13 cellular contexts compared by ENCODE assay signal in the genomic region with DNA sequence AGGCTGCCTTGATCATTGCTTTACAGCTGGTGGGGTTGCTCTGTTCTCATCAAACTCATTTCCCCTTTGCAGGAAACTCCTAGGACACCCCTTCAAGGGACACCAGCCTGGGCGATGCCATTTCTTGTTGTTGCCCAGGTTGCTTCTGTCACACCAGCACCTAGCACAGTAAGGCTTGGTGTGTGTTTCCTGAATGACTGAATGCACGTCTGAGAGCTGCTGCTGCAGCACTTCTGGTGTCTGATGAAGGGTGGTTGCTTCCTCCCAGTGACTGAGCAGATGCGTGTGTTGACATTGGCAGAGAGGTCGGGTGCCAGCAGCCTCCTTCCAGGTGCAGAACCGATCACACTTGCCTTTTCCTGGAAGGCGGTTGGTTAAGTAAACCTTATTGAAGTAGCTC.
DNase-seq lines count a peak whose midpoint lies in the region; ATAC-seq and TF ChIP-seq lines count a peak whose summit lies in the region.
"Had no signal": no experiment of that assay in that cellular context is flagged by ENCODE, and none has a peak within 500 bp of the region (broad histone marks: within the 10 kb centered on the region; RNA-seq: fewer than 3 reads in every experiment).

No MANE protein-coding gene starts in this region.

- no peak for TF ChIP-seq POLR2A in Peyer's patch (IDR thresholded peaks at IDR 0.05)

- H3K27me3 ChIP-seq in Peyer's patch = no peaks in the 10 kb centered on the region
- no peaks in the 10 kb centered on the region for H3K27me3 ChIP-seq in mucosa of rectum (ENCODE audit: control insufficient read depth in 2 of 2, insufficient read depth in 2 of 2, low read length in 2 of 2)
- no peaks in the 10 kb centered on the region for H3K27me3 ChIP-seq in GM23248 (replicated peaks; ENCODE audit: insufficient read depth)
- H3K27me3 ChIP-seq in SJCRH30 = no peaks in the 10 kb centered on the region; the same call in 1 of the 2 replicates

- no peaks in the 10 kb centered on the region for H4K20me1 ChIP-seq in GM23248 (ENCODE audit: insufficient read depth)

- no peak overlapping the region for H2AFZ ChIP-seq in GM23248

- no peaks in the 10 kb centered on the region for H3K9me3 ChIP-seq in Peyer's patch
- no peaks in the 10 kb centered on the region for H3K9me3 ChIP-seq in mucosa of rectum (ENCODE audit: control insufficient read depth in 2 of 2, low read length in 2 of 2)
- H3K9me3 ChIP-seq in T-helper 17 cell (ENCODE audit: control insufficient read depth, low read length, poor library complexity, severe bottlenecking) = no peaks in the 10 kb centered on the region
- no peaks in the 10 kb centered on the region for H3K9me3 ChIP-seq in GM23248 (ENCODE audit: low read depth)
- H3K9me3 ChIP-seq in SJCRH30 (replicated peaks) = no peaks in the 10 kb centered on the region
- H3K9me3 ChIP-seq: SK-N-SH had no signal

- no peaks in the 10 kb centered on the region for H3K36me3 ChIP-seq in Peyer's patch
- H3K36me3 ChIP-seq in mucosa of rectum (ENCODE audit: control insufficient read depth in 2 of 2, insufficient read depth in 2 of 2, low read length in 2 of 2) = no peaks in the 10 kb centered on the region
- H3K36me3 ChIP-seq in GM23248 (ENCODE audit: low read depth) = no peaks in the 10 kb centered on the region
- no peaks in the 10 kb centered on the region for H3K36me3 ChIP-seq in SJCRH30
- H3K36me3 ChIP-seq: WERI-Rb-1 had no signal

- H3K79me2 ChIP-seq in GM23248 (ENCODE audit: insufficient read depth) = no peaks in the 10 kb centered on the region

- DNase-seq in DMS79 (lab: John Stamatoyannopoulos, UW) (peak; percentile 97), NCI-H187 treated with DMSO at 0.1 percent for 48 hours (lab: John Stamatoyannopoulos, UW) (peak; percentile 92), Peyer's patch (peak in 2 of 3 donors; percentile 63 to 68), cerebellum (ENCODE audit: low spot score) (no peak), T-helper 17 cell (no peak), GM23248 (no peak), SJCRH30 (no peak)
- DNase-seq: activated naive CD8-positive, alpha-beta T cell treated with anti-CD3 and anti-CD28 coated beads, Interleukin-2, amount 10 ng/mL, durations not matched to agents 7 days and 5 days; glutamatergic neuron; SK-N-SH; stimulated activated CD4-positive, alpha-beta T cell treated with anti-CD3 and anti-CD28 coated beads, Interleukin-2, amount 100 ng/mL, for 48 hours; WERI-Rb-1 had no signal

- H3F3A ChIP-seq in GM23248 (ENCODE audit: insufficient read depth) = peaks cover 12% of the 10 kb centered on the region; the same call in 1 of the 2 replicates

- H3K4me3 Mint-ChIP-seq in T-helper 17 cell = no peak overlapping the region
- H3K4me3 Mint-ChIP-seq: activated naive CD8-positive, alpha-beta T cell treated with anti-CD3 and anti-CD28 coated beads, Interleukin-2, amount 10 ng/mL, durations not matched to agents 7 days and 5 days had no signal

- H3K4me2 ChIP-seq in GM23248 (ENCODE audit: unreplicated experiment) = no peak overlapping the region
- H3K4me2 ChIP-seq: SK-N-SH had no signal

- H3K9ac ChIP-seq in mucosa of rectum (ENCODE audit: low read depth in 1 of 2, low read length in 2 of 2) (no peak overlapping the region), GM23248 (no peak overlapping the region)
- H3K9ac ChIP-seq: SK-N-SH had no signal

- in situ Hi-C loops in GM23248 (cut with MboI) = no loop called here

- WGBS in GM23248 (ENCODE audit: low coverage in 1 of 2, low lambda C conversion rate in 2 of 2, missing lambda C conversion rate in 2 of 2), 2 experiments = 58 to 62% methylated on average over 6 of the region's 6 CpGs

- no peak for TF ChIP-seq CTCF in Peyer's patch (IDR thresholded peaks at IDR 0.05)

- peaks cover 0 to 31% (median 2%) of the 10 kb centered on the region in 4 donors for H3K4me1 ChIP-seq in Peyer's patch
- H3K4me1 ChIP-seq in mucosa of rectum (ENCODE audit: control insufficient read depth in 2 of 2, insufficient read depth in 2 of 2, low read length in 2 of 2) = peaks cover 12 to 25% of the 10 kb centered on the region in 2 donors
- peaks cover 12% of the 10 kb centered on the region for H3K4me1 ChIP-seq in GM23248 (ENCODE audit: insufficient read depth)
- H3K4me1 ChIP-seq in SJCRH30 = peaks cover 18% of the 10 kb centered on the region

- H3K9me2 ChIP-seq in GM23248 (ENCODE audit: insufficient read depth) = no peaks in the 10 kb centered on the region
- H3K9me2 ChIP-seq: SK-N-SH had no signal

- H3K4me1 Mint-ChIP-seq in T-helper 17 cell = no peaks in the 10 kb centered on the region
- H3K4me1 Mint-ChIP-seq: activated naive CD8-positive, alpha-beta T cell treated with anti-CD3 and anti-CD28 coated beads, Interleukin-2, amount 10 ng/mL, durations not matched to agents 7 days and 5 days had no signal

- H3K27me3 Mint-ChIP-seq in T-helper 17 cell = peaks cover 57% of the 10 kb centered on the region

- no peak overlapping the region for H3K27ac Mint-ChIP-seq in T-helper 17 cell
- H3K27ac Mint-ChIP-seq: activated naive CD8-positive, alpha-beta T cell treated with anti-CD3 and anti-CD28 coated beads, Interleukin-2, amount 10 ng/mL, durations not matched to agents 7 days and 5 days had no signal

- H3K27ac ChIP-seq in Peyer's patch (no peak overlapping the region), mucosa of rectum (ENCODE audit: low read depth in 2 of 2, low read length in 2 of 2) (peak overlapping the region; percentile 38 to 41), GM23248 (no peak overlapping the region), SJCRH30 (no peak overlapping the region)
- H3K27ac ChIP-seq: WERI-Rb-1 had no signal

- no peak for ATAC-seq in T-helper 17 cell

- H3K36me3 Mint-ChIP-seq in T-helper 17 cell (ENCODE audit: low read depth) = no peaks in the 10 kb centered on the region
- H3K36me3 Mint-ChIP-seq: activated naive CD8-positive, alpha-beta T cell treated with anti-CD3 and anti-CD28 coated beads, Interleukin-2, amount 10 ng/mL, durations not matched to agents 7 days and 5 days had no signal

- H3K4me3 ChIP-seq in Peyer's patch (no peak overlapping the region), mucosa of rectum (ENCODE audit: low read length in 2 of 2) (peak overlapping the region in 1 of 2 donors; percentile 0), GM23248 (no peak overlapping the region), SJCRH30 (no peak overlapping the region)

Comparison
In these comparisons a context has a peak if more than half of its experiments do, and no peak if none do; other contexts are left out.
1. DNase-seq: peak in DMS79 (single experiment), NCI-H187 treated with DMSO at 0.1 percent for 48 hours (single experiment) and Peyer's patch (2 of 3); none in cerebellum (single experiment), T-helper 17 cell (0 of 3), GM23248 (single experiment) and SJCRH30 (0 of 2).
2. H3K27ac ChIP-seq: peak in mucosa of rectum (2 of 2); none in Peyer's patch (0 of 4), GM23248 (single experiment) and SJCRH30 (single experiment).